Comparison of ENCODE assay signal across 2 cellular contexts in the genomic region with DNA sequence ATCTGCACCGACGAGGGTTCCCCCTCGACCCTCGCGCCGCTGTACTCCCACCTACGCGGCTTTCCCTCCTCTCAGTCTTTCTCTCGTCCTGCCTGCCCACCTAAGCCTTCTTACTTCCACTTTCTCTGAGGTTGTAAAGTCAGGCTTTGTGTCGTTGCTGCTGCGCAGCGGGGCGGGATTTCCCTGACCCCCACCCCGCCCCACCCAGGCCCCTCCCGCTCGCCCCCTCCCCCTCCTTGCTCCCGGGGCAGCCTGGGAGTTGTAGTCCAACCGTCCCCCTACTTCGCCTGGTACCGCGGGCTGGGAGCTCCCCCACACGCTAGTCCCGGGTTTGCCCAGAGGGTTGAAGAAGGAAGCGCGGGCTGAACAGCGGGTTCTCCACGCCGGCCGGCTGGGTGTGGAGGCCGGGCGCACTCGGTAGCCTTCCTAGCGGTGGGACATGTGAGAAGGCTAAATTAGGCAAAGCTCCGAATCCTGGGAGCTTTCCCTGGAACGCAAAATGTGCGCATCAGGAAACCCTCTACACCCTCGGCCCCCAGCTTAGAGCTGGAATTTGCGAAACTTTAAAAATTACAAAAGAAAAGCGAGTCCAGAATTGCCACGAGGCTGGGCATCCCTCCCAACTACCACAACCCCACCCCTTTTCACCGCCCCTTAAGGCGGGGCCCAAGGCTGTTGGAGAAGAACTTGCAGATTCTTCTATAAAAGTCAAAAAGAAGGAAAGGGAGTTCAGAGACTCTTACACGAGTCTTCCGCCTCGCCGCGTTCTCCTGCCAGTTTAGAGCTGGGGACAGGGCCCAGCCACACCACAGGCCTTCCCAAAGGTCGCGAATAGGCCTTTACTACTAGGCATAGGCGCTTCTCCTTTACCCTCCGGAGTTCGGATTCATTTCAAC.
TF ChIP-seq lines count a peak whose summit lies in the region.

A gene (minus strand): TSS at position 153 of the 896 bp plus-strand sequence. CDS start 1,011 bp downstream, outside the sequence.

TF ChIP-seq in A549, 52 proteins besides CTCF, POLR2A, EP300 and RAD21 (continued from another document):
- TF ChIP-seq HOXB13 (CRISPR knock-in tag; IDR thresholded peaks at IDR 0.05; ENCODE audit: low read depth) (no peak), PHF8 (IDR thresholded peaks at IDR 0.05; ENCODE audit: borderline replicate concordance, low read depth) (peak; percentile 79), ZFP36 (IDR thresholded peaks at IDR 0.05; ENCODE audit: borderline replicate concordance, partially characterized antibody) (no peak), KDM5A (IDR thresholded peaks at IDR 0.05) (0 out of 2 replicates have a peak, but pooled peaks have one; percentile 31), MAZ (IDR thresholded peaks at IDR 0.05; ENCODE audit: borderline replicate concordance, low read depth, low read length) (0 out of 2 replicates have a peak, but pooled peaks have one; percentile 48), NPAS2 (CRISPR knock-in tag; IDR thresholded peaks at IDR 0.05; ENCODE audit: borderline replicate concordance) (no peak), CHD2 (IDR thresholded peaks at IDR 0.05; ENCODE audit: low read length, partially characterized antibody) (peak; percentile 29), JUN (IDR thresholded peaks at IDR 0.05) (peak; percentile 39 to 45; a peak in 3 of 5 replicates), RFX5 (IDR thresholded peaks at IDR 0.05) (no peak), HDAC2 (IDR thresholded peaks at IDR 0.05) (no peak), FOXS1 (CRISPR knock-in tag; IDR thresholded peaks at IDR 0.05) (no peak), MYC (IDR thresholded peaks at IDR 0.05; ENCODE audit: borderline replicate concordance, low read length) (peak; percentile 83; the same call in 1 of the 2 replicates), HOXB5 (CRISPR knock-in tag; IDR thresholded peaks at IDR 0.05) (no peak)
- TF ChIP-seq, protein P1, sequence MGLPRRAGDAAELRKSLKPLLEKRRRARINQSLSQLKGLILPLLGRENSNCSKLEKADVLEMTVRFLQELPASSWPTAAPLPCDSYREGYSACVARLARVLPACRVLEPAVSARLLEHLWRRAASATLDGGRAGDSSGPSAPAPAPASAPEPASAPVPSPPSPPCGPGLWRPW (IDR thresholded peaks at IDR 0.05): no peak
- TF ChIP-seq, protein P2, sequence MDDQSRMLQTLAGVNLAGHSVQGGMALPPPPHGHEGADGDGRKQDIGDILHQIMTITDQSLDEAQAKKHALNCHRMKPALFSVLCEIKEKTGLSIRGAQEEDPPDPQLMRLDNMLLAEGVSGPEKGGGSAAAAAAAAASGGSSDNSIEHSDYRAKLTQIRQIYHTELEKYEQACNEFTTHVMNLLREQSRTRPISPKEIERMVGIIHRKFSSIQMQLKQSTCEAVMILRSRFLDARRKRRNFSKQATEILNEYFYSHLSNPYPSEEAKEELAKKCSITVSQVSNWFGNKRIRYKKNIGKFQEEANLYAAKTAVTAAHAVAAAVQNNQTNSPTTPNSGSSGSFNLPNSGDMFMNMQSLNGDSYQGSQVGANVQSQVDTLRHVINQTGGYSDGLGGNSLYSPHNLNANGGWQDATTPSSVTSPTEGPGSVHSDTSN (IDR thresholded peaks at IDR 0.05): 0 out of 2 replicates have a peak, but pooled peaks have one; percentile 9
- TF ChIP-seq, protein P3, sequence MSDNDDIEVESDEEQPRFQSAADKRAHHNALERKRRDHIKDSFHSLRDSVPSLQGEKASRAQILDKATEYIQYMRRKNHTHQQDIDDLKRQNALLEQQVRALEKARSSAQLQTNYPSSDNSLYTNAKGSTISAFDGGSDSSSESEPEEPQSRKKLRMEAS (IDR thresholded peaks at IDR 0.05): peak; percentile 57; the same call in 1 of the 2 replicates
- TF ChIP-seq, protein P4, sequence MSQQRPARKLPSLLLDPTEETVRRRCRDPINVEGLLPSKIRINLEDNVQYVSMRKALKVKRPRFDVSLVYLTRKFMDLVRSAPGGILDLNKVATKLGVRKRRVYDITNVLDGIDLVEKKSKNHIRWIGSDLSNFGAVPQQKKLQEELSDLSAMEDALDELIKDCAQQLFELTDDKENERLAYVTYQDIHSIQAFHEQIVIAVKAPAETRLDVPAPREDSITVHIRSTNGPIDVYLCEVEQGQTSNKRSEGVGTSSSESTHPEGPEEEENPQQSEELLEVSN (IDR thresholded peaks at IDR 0.05; ENCODE audit: borderline replicate concordance, low read depth): 0 out of 2 replicates have a peak, but pooled peaks have one; percentile 18
- TF ChIP-seq, protein P5, sequence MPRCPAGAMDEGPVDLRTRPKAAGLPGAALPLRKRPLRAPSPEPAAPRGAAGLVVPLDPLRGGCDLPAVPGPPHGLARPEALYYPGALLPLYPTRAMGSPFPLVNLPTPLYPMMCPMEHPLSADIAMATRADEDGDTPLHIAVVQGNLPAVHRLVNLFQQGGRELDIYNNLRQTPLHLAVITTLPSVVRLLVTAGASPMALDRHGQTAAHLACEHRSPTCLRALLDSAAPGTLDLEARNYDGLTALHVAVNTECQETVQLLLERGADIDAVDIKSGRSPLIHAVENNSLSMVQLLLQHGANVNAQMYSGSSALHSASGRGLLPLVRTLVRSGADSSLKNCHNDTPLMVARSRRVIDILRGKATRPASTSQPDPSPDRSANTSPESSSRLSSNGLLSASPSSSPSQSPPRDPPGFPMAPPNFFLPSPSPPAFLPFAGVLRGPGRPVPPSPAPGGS (IDR thresholded peaks at IDR 0.05): peak; percentile 67; the same call in 2 of the 3 replicates

TF ChIP-seq in HepG2, 621 proteins besides CTCF, POLR2A, EP300 and RAD21 (continues in another document):
- TF ChIP-seq HES4 (CRISPR knock-in tag; IDR thresholded peaks at IDR 0.05; ENCODE audit: borderline replicate concordance) (no peak), PHF8 (CRISPR knock-in tag; IDR thresholded peaks at IDR 0.05) (peak; percentile 58), FOXA3 (CRISPR knock-in tag; IDR thresholded peaks at IDR 0.05) (0 out of 2 replicates have a peak, but pooled peaks have one; percentile 4), ASH2L (IDR thresholded peaks at IDR 0.05; ENCODE audit: insufficient read length, low read depth, low read length) (peak; percentile 9), RCOR2 (CRISPR knock-in tag; IDR thresholded peaks at IDR 0.05) (no peak), RFX1 (IDR thresholded peaks at IDR 0.05) (no peak), KLF16 (CRISPR knock-in tag; IDR thresholded peaks at IDR 0.05) (peak in 1 of 2 experiments; percentile 22; a peak in 1 of 4 replicates), POLR2AphosphoS5 (IDR thresholded peaks at IDR 0.05; ENCODE audit: low read depth, low read length) (peak; percentile 83), SAP130 (CRISPR knock-in tag; IDR thresholded peaks at IDR 0.05; ENCODE audit: low read depth) (no peak; the same call in none of the 2 replicates), ELF1 (CRISPR knock-in tag; IDR thresholded peaks at IDR 0.05) (peak; percentile 42; the same call in 1 of the 2 replicates), HNRNPL (IDR thresholded peaks at IDR 0.05; ENCODE audit: low read depth, low read length) (no peak), KLF11 (CRISPR knock-in tag; IDR thresholded peaks at IDR 0.05) (no peak), DNMT1 (CRISPR knock-in tag; IDR thresholded peaks at IDR 0.05) (no peak), ZNF572 (CRISPR knock-in tag; IDR thresholded peaks at IDR 0.05) (no peak), SUZ12 (IDR thresholded peaks at IDR 0.05; ENCODE audit: low read depth, low read length) (peak; percentile 28; the same call in 1 of the 2 replicates), STAG1 (CRISPR knock-in tag; IDR thresholded peaks at IDR 0.05) (peak; percentile 31; the same call in 1 of the 2 replicates), HNRNPUL1 (IDR thresholded peaks at IDR 0.05; ENCODE audit: low read depth, low read length) (no peak), PCBP2 (optimal IDR thresholded peaks at IDR 0.05; ENCODE audit: low read depth, low read length, poor library complexity, severe bottlenecking) (no peak), POLR2G (IDR thresholded peaks at IDR 0.05; ENCODE audit: low read depth, low read length) (peak; percentile 48), NFIC (IDR thresholded peaks at IDR 0.05; ENCODE audit: low read length) (no peak), RBM22 (optimal IDR thresholded peaks at IDR 0.05; ENCODE audit: low read length) (no peak), FOXA1 (IDR thresholded peaks at IDR 0.05) (no peak), FOXA1 (CRISPR knock-in tag; IDR thresholded peaks at IDR 0.05) (no peak), SKI (IDR thresholded peaks at IDR 0.05; ENCODE audit: partially characterized antibody) (no peak), ZBTB7B (CRISPR knock-in tag; IDR thresholded peaks at IDR 0.05) (0 out of 2 replicates have a peak, but pooled peaks have one; percentile 52), ZNF816 (CRISPR knock-in tag; IDR thresholded peaks at IDR 0.05; ENCODE audit: borderline replicate concordance) (no peak), GABPB1 (CRISPR knock-in tag; IDR thresholded peaks at IDR 0.05) (peak; percentile 49), SALL2 (CRISPR knock-in tag; IDR thresholded peaks at IDR 0.05) (no peak), DMAP1 (CRISPR knock-in tag; IDR thresholded peaks at IDR 0.05) (peak; percentile 44; the same call in 1 of the 2 replicates), ZNF614 (CRISPR knock-in tag; IDR thresholded peaks at IDR 0.05; ENCODE audit: borderline replicate concordance) (no peak), SRF (IDR thresholded peaks at IDR 0.05; ENCODE audit: low read depth, low read length) (no peak), NR3C1 (CRISPR knock-in tag; IDR thresholded peaks at IDR 0.05) (no peak)
- TF ChIP-seq, protein P6, sequence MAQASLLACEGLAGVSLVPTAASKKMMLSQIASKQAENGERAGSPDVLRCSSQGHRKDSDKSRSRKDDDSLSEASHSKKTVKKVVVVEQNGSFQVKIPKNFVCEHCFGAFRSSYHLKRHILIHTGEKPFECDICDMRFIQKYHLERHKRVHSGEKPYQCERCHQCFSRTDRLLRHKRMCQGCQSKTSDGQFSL (CRISPR knock-in tag; IDR thresholded peaks at IDR 0.05): peak; percentile 62; the same call in 1 of the 2 replicates
- TF ChIP-seq, protein P7, sequence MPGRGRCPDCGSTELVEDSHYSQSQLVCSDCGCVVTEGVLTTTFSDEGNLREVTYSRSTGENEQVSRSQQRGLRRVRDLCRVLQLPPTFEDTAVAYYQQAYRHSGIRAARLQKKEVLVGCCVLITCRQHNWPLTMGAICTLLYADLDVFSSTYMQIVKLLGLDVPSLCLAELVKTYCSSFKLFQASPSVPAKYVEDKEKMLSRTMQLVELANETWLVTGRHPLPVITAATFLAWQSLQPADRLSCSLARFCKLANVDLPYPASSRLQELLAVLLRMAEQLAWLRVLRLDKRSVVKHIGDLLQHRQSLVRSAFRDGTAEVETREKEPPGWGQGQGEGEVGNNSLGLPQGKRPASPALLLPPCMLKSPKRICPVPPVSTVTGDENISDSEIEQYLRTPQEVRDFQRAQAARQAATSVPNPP (CRISPR knock-in tag; IDR thresholded peaks at IDR 0.05): no peak
- TF ChIP-seq, protein P8, sequence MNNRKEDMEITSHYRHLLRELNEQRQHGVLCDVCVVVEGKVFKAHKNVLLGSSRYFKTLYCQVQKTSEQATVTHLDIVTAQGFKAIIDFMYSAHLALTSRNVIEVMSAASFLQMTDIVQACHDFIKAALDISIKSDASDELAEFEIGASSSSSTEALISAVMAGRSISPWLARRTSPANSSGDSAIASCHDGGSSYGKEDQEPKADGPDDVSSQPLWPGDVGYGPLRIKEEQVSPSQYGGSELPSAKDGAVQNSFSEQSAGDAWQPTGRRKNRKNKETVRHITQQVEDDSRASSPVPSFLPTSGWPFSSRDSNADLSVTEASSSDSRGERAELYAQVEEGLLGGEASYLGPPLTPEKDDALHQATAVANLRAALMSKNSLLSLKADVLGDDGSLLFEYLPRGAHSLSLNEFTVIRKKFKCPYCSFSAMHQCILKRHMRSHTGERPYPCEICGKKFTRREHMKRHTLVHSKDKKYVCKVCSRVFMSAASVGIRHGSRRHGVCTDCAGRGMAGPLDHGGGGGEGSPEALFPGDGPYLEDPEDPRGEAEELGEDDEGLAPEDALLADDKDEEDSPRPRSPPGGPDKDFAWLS (CRISPR knock-in tag; IDR thresholded peaks at IDR 0.05; ENCODE audit: borderline replicate concordance): no peak
- TF ChIP-seq, protein P9, sequence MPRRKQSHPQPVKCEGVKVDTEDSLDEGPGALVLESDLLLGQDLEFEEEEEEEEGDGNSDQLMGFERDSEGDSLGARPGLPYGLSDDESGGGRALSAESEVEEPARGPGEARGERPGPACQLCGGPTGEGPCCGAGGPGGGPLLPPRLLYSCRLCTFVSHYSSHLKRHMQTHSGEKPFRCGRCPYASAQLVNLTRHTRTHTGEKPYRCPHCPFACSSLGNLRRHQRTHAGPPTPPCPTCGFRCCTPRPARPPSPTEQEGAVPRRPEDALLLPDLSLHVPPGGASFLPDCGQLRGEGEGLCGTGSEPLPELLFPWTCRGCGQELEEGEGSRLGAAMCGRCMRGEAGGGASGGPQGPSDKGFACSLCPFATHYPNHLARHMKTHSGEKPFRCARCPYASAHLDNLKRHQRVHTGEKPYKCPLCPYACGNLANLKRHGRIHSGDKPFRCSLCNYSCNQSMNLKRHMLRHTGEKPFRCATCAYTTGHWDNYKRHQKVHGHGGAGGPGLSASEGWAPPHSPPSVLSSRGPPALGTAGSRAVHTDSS (CRISPR knock-in tag; conservative IDR thresholded peaks at IDR 0.05): no peak
- TF ChIP-seq, protein P10, sequence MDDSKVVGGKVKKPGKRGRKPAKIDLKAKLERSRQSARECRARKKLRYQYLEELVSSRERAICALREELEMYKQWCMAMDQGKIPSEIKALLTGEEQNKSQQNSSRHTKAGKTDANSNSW (CRISPR knock-in tag; IDR thresholded peaks at IDR 0.05; ENCODE audit: borderline replicate concordance): no peak
- TF ChIP-seq, protein P11, sequence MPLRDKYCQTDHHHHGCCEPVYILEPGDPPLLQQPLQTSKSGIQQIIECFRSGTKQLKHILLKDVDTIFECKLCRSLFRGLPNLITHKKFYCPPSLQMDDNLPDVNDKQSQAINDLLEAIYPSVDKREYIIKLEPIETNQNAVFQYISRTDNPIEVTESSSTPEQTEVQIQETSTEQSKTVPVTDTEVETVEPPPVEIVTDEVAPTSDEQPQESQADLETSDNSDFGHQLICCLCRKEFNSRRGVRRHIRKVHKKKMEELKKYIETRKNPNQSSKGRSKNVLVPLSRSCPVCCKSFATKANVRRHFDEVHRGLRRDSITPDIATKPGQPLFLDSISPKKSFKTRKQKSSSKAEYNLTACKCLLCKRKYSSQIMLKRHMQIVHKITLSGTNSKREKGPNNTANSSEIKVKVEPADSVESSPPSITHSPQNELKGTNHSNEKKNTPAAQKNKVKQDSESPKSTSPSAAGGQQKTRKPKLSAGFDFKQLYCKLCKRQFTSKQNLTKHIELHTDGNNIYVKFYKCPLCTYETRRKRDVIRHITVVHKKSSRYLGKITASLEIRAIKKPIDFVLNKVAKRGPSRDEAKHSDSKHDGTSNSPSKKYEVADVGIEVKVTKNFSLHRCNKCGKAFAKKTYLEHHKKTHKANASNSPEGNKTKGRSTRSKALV (CRISPR knock-in tag; IDR thresholded peaks at IDR 0.05): no peak
- TF ChIP-seq, protein P12, sequence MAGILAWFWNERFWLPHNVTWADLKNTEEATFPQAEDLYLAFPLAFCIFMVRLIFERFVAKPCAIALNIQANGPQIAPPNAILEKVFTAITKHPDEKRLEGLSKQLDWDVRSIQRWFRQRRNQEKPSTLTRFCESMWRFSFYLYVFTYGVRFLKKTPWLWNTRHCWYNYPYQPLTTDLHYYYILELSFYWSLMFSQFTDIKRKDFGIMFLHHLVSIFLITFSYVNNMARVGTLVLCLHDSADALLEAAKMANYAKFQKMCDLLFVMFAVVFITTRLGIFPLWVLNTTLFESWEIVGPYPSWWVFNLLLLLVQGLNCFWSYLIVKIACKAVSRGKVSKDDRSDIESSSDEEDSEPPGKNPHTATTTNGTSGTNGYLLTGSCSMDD (CRISPR knock-in tag; IDR thresholded peaks at IDR 0.05): no peak
